In genomic region chr5:128842241-128842640, GRCh38 we compare ENCODE assay signal across 1 cellular context.
TF ChIP-seq lines count a peak whose summit lies in the region.

No MANE protein-coding gene starts in this region.

TF ChIP-seq in GM23338, 12 proteins besides CTCF, POLR2A, EP300 and RAD21 (continued from another document):
- TF ChIP-seq, protein P1, sequence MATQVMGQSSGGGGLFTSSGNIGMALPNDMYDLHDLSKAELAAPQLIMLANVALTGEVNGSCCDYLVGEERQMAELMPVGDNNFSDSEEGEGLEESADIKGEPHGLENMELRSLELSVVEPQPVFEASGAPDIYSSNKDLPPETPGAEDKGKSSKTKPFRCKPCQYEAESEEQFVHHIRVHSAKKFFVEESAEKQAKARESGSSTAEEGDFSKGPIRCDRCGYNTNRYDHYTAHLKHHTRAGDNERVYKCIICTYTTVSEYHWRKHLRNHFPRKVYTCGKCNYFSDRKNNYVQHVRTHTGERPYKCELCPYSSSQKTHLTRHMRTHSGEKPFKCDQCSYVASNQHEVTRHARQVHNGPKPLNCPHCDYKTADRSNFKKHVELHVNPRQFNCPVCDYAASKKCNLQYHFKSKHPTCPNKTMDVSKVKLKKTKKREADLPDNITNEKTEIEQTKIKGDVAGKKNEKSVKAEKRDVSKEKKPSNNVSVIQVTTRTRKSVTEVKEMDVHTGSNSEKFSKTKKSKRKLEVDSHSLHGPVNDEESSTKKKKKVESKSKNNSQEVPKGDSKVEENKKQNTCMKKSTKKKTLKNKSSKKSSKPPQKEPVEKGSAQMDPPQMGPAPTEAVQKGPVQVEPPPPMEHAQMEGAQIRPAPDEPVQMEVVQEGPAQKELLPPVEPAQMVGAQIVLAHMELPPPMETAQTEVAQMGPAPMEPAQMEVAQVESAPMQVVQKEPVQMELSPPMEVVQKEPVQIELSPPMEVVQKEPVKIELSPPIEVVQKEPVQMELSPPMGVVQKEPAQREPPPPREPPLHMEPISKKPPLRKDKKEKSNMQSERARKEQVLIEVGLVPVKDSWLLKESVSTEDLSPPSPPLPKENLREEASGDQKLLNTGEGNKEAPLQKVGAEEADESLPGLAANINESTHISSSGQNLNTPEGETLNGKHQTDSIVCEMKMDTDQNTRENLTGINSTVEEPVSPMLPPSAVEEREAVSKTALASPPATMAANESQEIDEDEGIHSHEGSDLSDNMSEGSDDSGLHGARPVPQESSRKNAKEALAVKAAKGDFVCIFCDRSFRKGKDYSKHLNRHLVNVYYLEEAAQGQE (IDR thresholded peaks at IDR 0.05; ENCODE audit: unreplicated experiment) = no peak
- no peak for TF ChIP-seq EZH2phosphoT487 (IDR thresholded peaks at IDR 0.05; ENCODE audit: unreplicated experiment)
- TF ChIP-seq NANOG (IDR thresholded peaks at IDR 0.05; ENCODE audit: borderline replicate concordance) = no peak
- TF ChIP-seq EZH2 (IDR thresholded peaks at IDR 0.05; ENCODE audit: low read depth, unreplicated experiment) = no peak
- no peak for TF ChIP-seq ZNF114 (CRISPR knock-in tag; IDR thresholded peaks at IDR 0.05)
